Comparison of ENCODE assay signal across 1 cellular context in the genomic region with DNA sequence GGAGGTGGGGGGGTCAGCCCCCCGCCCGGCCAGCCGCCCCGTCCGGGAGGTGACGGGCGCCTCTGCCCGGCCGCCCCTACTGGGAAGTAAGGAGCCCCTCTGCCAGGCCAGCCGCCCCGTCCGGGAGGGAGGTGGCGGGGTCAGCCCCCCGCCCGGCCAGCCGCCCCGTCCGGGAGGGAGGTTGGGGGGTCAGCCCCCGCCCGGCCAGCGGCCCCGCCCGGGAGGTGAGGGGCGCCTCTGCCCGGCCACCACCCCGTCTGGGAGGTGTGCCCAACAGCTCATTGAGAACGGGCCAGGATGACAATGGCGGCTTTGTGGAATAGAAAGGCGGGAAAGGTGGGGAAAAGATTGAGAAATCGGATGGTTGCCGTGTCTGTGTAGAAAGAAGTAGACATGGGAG.
A peak's percentile ranks its signal among the peaks of the same experiment; 100 is the strongest.
TF ChIP-seq lines count a peak whose summit lies in the region.
"Not testable (repeated sequence)": the region's sequence is repeated elsewhere in the genome, so short reads cannot be mapped to it uniquely, and the experiment has no call there.

No MANE protein-coding gene starts in this region.

TF ChIP-seq in HepG2, 621 proteins besides CTCF, POLR2A, EP300 and RAD21:
- TF ChIP-seq SOX13 (IDR thresholded peaks at IDR 0.05) = not testable (repeated sequence)
- 0 out of 4 replicates have a peak, but pooled peaks of 1 of the 2 experiments have one; percentile 37 for TF ChIP-seq SOX13 (CRISPR knock-in tag; conservative IDR thresholded peaks at IDR 0.05 in 1 of 2, IDR thresholded peaks at IDR 0.05 in 1 of 2)
- TF ChIP-seq TBX2 (CRISPR knock-in tag; IDR thresholded peaks at IDR 0.05; ENCODE audit: borderline replicate concordance) = peak; percentile 38; the same call in 1 of the 2 replicates
- TF ChIP-seq BCL6 (CRISPR knock-in tag; IDR thresholded peaks at IDR 0.05) = 0 out of 2 replicates have a peak, but pooled peaks have one; percentile 8
- TF ChIP-seq, protein P1, sequence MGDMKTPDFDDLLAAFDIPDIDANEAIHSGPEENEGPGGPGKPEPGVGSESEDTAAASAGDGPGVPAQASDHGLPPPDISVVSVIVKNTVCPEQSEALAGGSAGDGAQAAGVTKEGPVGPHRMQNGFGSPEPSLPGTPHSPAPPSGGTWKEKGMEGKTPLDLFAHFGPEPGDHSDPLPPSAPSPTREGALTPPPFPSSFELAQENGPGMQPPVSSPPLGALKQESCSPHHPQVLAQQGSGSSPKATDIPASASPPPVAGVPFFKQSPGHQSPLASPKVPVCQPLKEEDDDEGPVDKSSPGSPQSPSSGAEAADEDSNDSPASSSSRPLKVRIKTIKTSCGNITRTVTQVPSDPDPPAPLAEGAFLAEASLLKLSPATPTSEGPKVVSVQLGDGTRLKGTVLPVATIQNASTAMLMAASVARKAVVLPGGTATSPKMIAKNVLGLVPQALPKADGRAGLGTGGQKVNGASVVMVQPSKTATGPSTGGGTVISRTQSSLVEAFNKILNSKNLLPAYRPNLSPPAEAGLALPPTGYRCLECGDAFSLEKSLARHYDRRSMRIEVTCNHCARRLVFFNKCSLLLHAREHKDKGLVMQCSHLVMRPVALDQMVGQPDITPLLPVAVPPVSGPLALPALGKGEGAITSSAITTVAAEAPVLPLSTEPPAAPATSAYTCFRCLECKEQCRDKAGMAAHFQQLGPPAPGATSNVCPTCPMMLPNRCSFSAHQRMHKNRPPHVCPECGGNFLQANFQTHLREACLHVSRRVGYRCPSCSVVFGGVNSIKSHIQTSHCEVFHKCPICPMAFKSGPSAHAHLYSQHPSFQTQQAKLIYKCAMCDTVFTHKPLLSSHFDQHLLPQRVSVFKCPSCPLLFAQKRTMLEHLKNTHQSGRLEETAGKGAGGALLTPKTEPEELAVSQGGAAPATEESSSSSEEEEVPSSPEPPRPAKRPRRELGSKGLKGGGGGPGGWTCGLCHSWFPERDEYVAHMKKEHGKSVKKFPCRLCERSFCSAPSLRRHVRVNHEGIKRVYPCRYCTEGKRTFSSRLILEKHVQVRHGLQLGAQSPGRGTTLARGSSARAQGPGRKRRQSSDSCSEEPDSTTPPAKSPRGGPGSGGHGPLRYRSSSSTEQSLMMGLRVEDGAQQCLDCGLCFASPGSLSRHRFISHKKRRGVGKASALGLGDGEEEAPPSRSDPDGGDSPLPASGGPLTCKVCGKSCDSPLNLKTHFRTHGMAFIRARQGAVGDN (CRISPR knock-in tag; IDR thresholded peaks at IDR 0.05) = peak; percentile 33; the same call in 1 of the 2 replicates
- peak; percentile 72 for TF ChIP-seq ZNF777 (CRISPR knock-in tag; IDR thresholded peaks at IDR 0.05)
- TF ChIP-seq, protein P2, sequence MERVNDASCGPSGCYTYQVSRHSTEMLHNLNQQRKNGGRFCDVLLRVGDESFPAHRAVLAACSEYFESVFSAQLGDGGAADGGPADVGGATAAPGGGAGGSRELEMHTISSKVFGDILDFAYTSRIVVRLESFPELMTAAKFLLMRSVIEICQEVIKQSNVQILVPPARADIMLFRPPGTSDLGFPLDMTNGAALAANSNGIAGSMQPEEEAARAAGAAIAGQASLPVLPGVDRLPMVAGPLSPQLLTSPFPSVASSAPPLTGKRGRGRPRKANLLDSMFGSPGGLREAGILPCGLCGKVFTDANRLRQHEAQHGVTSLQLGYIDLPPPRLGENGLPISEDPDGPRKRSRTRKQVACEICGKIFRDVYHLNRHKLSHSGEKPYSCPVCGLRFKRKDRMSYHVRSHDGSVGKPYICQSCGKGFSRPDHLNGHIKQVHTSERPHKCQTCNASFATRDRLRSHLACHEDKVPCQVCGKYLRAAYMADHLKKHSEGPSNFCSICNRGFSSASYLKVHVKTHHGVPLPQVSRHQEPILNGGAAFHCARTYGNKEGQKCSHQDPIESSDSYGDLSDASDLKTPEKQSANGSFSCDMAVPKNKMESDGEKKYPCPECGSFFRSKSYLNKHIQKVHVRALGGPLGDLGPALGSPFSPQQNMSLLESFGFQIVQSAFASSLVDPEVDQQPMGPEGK (CRISPR knock-in tag; IDR thresholded peaks at IDR 0.05) = peak; percentile 96
